ENCODE assay signal across 20 cellular contexts in genomic region chr15:81747026-81747425, GRCh38.
DNase-seq lines count a peak whose midpoint lies in the region.
"Had no signal": no experiment of that assay in that cellular context is flagged by ENCODE, and none has a peak within 500 bp of the region (broad histone marks: within the 10 kb centered on the region; RNA-seq: fewer than 3 reads in every experiment).

No MANE protein-coding gene starts in this region.

- no peak overlapping the region for H3K18ac ChIP-seq in mesendoderm (ENCODE audit: low read length)
- H3K18ac ChIP-seq in trophoblast cell (ENCODE audit: low read length): no peak overlapping the region

- H2BK12ac ChIP-seq in trophoblast cell (ENCODE audit: low read length): no peak overlapping the region

- H3K4ac ChIP-seq in mesendoderm (ENCODE audit: low read depth, low read length) (no peak overlapping the region), trophoblast cell (ENCODE audit: low read depth, low read length) (no peak overlapping the region)

- H3K4me1 ChIP-seq in BLaER1 treated with 17β-estradiol and CSF1 and Interleukin-3, amounts not matched to agents 10 nM and 100 nM: peaks cover 3 to 23% (median 16%) of the 10 kb centered on the region in 10 experiments; a peak in 18 of 20 replicates
- peaks cover 4% of the 10 kb centered on the region for H3K4me1 ChIP-seq in mesendoderm (ENCODE audit: control insufficient read depth, low read depth, low read length)
- H3K4me1 ChIP-seq in trophoblast cell (ENCODE audit: control insufficient read depth in 1 of 2, insufficient read depth in 2 of 2, low read length in 2 of 2): peaks cover 3% of the 10 kb centered on the region in 2 experiments
- H3K4me1 ChIP-seq: A549, Caco-2 had no signal

- H3K9me3 ChIP-seq in BLaER1 treated with 17β-estradiol and CSF1 and Interleukin-3, amounts not matched to agents 10 nM and 100 nM (replicated peaks in 1 of 11): no peaks in the 10 kb centered on the region; a peak in 1 of 22 replicates
- H3K9me3 ChIP-seq in SK-N-MC (ENCODE audit: low read depth, low read length) (no peaks in the 10 kb centered on the region), trophoblast cell (ENCODE audit: insufficient read depth, low read depth, low read length) (no peaks in the 10 kb centered on the region)
- H3K9me3 ChIP-seq: A549, Caco-2 had no signal

- WGBS in mesendoderm (ENCODE audit: extremely low coverage, insufficient coverage, low lambda C conversion rate): no CpG with 5 or more reads among the region's 3 CpGs
- WGBS in trophoblast cell (ENCODE audit: extremely low coverage, insufficient coverage, insufficient read length): no CpG with 5 or more reads among the region's 3 CpGs

- H4K8ac ChIP-seq in mesendoderm (ENCODE audit: low read depth, low read length) (no peak overlapping the region), trophoblast cell (ENCODE audit: low read depth, low read length) (no peak overlapping the region)

- no peak overlapping the region for H3K27ac ChIP-seq in BLaER1 treated with 17β-estradiol and CSF1 and Interleukin-3, amounts not matched to agents 10 nM and 100 nM
- H3K27ac ChIP-seq in SK-N-MC (peak overlapping the region; percentile 83), mesendoderm (ENCODE audit: low read depth, low read length) (no peak overlapping the region), trophoblast cell (ENCODE audit: low read depth, low read length) (no peak overlapping the region)
- H3K27ac ChIP-seq: A549, C4-2B, GM23248 had no signal

- no peaks in the 10 kb centered on the region for H3K79me1 ChIP-seq in mesendoderm (ENCODE audit: low read length)
- H3K79me1 ChIP-seq in trophoblast cell (ENCODE audit: low read length): no peaks in the 10 kb centered on the region

- H2AK5ac ChIP-seq in mesendoderm (ENCODE audit: low read length) (no peak overlapping the region), trophoblast cell (ENCODE audit: low read length) (no peak overlapping the region)

- H3K4me3 ChIP-seq in BLaER1 treated with 17β-estradiol and CSF1 and Interleukin-3, amounts not matched to agents 10 nM and 100 nM: no peak overlapping the region
- H3K4me3 ChIP-seq in SK-N-MC: peak overlapping the region; percentile 43
- no peak overlapping the region for H3K4me3 ChIP-seq in mesendoderm (ENCODE audit: low read length)
- H3K4me3 ChIP-seq in trophoblast cell (ENCODE audit: low read depth, low read length): no peak overlapping the region
- H3K4me3 ChIP-seq: A549, GM12878, GM23248 had no signal

- H3K36me3 ChIP-seq in BLaER1 treated with 17β-estradiol and CSF1 and Interleukin-3, amounts not matched to agents 10 nM and 100 nM: no peaks in the 10 kb centered on the region
- H3K36me3 ChIP-seq in SK-N-MC (ENCODE audit: insufficient read depth, low read length): no peaks in the 10 kb centered on the region
- H3K36me3 ChIP-seq in mesendoderm (ENCODE audit: control insufficient read depth, insufficient read depth, low read length): no peaks in the 10 kb centered on the region
- H3K36me3 ChIP-seq in trophoblast cell (ENCODE audit: control insufficient read depth in 1 of 2, insufficient read depth in 2 of 2, low read length in 2 of 2): no peaks in the 10 kb centered on the region

- no peak overlapping the region for H2BK15ac ChIP-seq in mesendoderm (replicated peaks; ENCODE audit: low read depth)

- H4K5ac ChIP-seq in mesendoderm (ENCODE audit: low read length): no peak overlapping the region

- no peaks in the 10 kb centered on the region for H3K27me3 ChIP-seq in BLaER1 treated with 17β-estradiol and CSF1 and Interleukin-3, amounts not matched to agents 10 nM and 100 nM
- no peaks in the 10 kb centered on the region for H3K27me3 ChIP-seq in mesendoderm (ENCODE audit: insufficient read depth, low read length, poor library complexity)
- no peaks in the 10 kb centered on the region for H3K27me3 ChIP-seq in trophoblast cell (ENCODE audit: insufficient read depth, low read length)

- no peak overlapping the region for H4K91ac ChIP-seq in trophoblast cell (ENCODE audit: low read depth, low read length)

- no peak overlapping the region for H4K12ac ChIP-seq in trophoblast cell (ENCODE audit: low read depth, low read length)

- H3K79me2 ChIP-seq in mesendoderm (ENCODE audit: control insufficient read depth, insufficient read depth, low read length) (no peaks in the 10 kb centered on the region), trophoblast cell (ENCODE audit: control insufficient read depth, insufficient read depth, low read length, poor library complexity) (no peaks in the 10 kb centered on the region)

- H3K14ac ChIP-seq in trophoblast cell (ENCODE audit: low read length): no peak overlapping the region

- H2BK5ac ChIP-seq in mesendoderm (ENCODE audit: low read length) (no peak overlapping the region), trophoblast cell (ENCODE audit: low read depth, low read length, poor library complexity) (no peak overlapping the region)

- H3K56ac ChIP-seq in mesendoderm (ENCODE audit: low read length): no peak overlapping the region

- peak overlapping the region in 7 of 11 experiments; percentile 11 to 45 (median 33); a peak in 9 of 22 replicates for H3K4me2 ChIP-seq in BLaER1 treated with 17β-estradiol and CSF1 and Interleukin-3, amounts not matched to agents 10 nM and 100 nM
- H3K4me2 ChIP-seq in mesendoderm (ENCODE audit: low read length) (no peak overlapping the region), trophoblast cell (ENCODE audit: low read length) (peak overlapping the region; percentile 10)
- H3K4me2 ChIP-seq: A549 had no signal

- no peak overlapping the region for H3K9ac ChIP-seq in BLaER1 treated with 17β-estradiol and CSF1 and Interleukin-3, amounts not matched to agents 10 nM and 100 nM
- H3K9ac ChIP-seq in SK-N-MC (ENCODE audit: insufficient read length) (no peak overlapping the region), mesendoderm (ENCODE audit: low read length) (no peak overlapping the region), trophoblast cell (ENCODE audit: low read length) (no peak overlapping the region)
- H3K9ac ChIP-seq: GM23248 had no signal

- H3K23ac ChIP-seq in mesendoderm (ENCODE audit: low read length) (no peak overlapping the region), trophoblast cell (ENCODE audit: low read length) (no peak overlapping the region)

- no peak overlapping the region for H2AFZ ChIP-seq in trophoblast cell (ENCODE audit: insufficient read depth, low read length, poor library complexity)
- H2AFZ ChIP-seq: GM23248 had no signal

- H4K20me1 ChIP-seq in BLaER1 treated with 17β-estradiol and CSF1 and Interleukin-3, amounts not matched to agents 10 nM and 100 nM: no peaks in the 10 kb centered on the region

- no peak for DNase-seq in SK-N-MC (ENCODE audit: low read depth, low spot score)
- DNase-seq in mesendoderm: peak; percentile 62
- peak; percentile 16 to 55 for DNase-seq in trophoblast cell
- no peak for DNase-seq in dedifferentiated amniotic fluid mesenchymal stem cell (ENCODE audit: extremely low spot score)
- no peak for DNase-seq in AG20443 (ENCODE audit: low spot score)
- DNase-seq in activated CD8-positive, alpha-beta memory T cell treated with anti-CD3 and anti-CD28 coated beads, Interleukin-2, amount 50 U/mL, for 48 hours: no peak
- DNase-seq: 8988T; ACHN; Caco-2; CD4-positive, CD25-positive, alpha-beta regulatory T cell; CD8-positive, alpha-beta T cell; DMS153; DND-41; GM23248; H7; HCEC 1CT had no signal

- no peak overlapping the region for H2BK120ac ChIP-seq in mesendoderm (ENCODE audit: low read depth, low read length)
- H2BK120ac ChIP-seq in trophoblast cell (ENCODE audit: insufficient read depth, low read length, poor library complexity): no peak overlapping the region

Comparison
In these comparisons a context has a peak if more than half of its experiments do, and no peak if none do; other contexts are left out.
1. DNase-seq: peak in mesendoderm (single experiment) and trophoblast cell (2 of 2); none in SK-N-MC (single experiment), dedifferentiated amniotic fluid mesenchymal stem cell (single experiment), AG20443 (single experiment) and activated CD8-positive, alpha-beta memory T cell treated with anti-CD3 and anti-CD28 coated beads, Interleukin-2, amount 50 U/mL, for 48 hours (single experiment).